ENCODE assay signal across 8 cellular contexts in genomic region chr11:66336234-66337102, GRCh38. TPM values are rescaled to one million over a fixed set of nuclear protein-coding genes. Genes with fewer than 3 reads are reported as not detected.
DNase-seq lines count a peak whose midpoint lies in the region; ATAC-seq and TF ChIP-seq lines count a peak whose summit lies in the region.

RIN1 (minus strand) TSS chr11:66336434; CDS start chr11:66336402, 32 bp downstream.

- peaks cover 15% of the 10 kb centered on the region for H3K36me3 Mint-ChIP-seq in activated CD4-positive, alpha-beta memory T cell treated with anti-CD3 and anti-CD28 coated beads for 36 hours
- H3K36me3 Mint-ChIP-seq in mesothelial cell of epicardium: peaks cover 2% of the 10 kb centered on the region
- peaks cover 37% of the 10 kb centered on the region for H3K36me3 Mint-ChIP-seq in stimulated activated memory B cell treated with anti-CD40 and anti-IgM and Interleukin-4, amounts not matched to agents 10 μg/mL and 1 μg/mL and 100 μg/mL, for 72 hours

- intact Hi-C loops in activated CD4-positive, alpha-beta memory T cell treated with anti-CD3 and anti-CD28 coated beads for 36 hours (cut with micrococcal nuclease): no loop called here

- no peak within 1 kb of the TSS for H3K4me3 ChIP-seq in HEK293 (ENCODE audit: low read depth, low read length)

- H3K9me3 ChIP-seq in HEK293 (ENCODE audit: control insufficient read depth, insufficient read depth, low read depth, low read length): no peaks in the 10 kb centered on the region

- no peaks in the 10 kb centered on the region for H3K9me3 Mint-ChIP-seq in activated CD4-positive, alpha-beta memory T cell treated with anti-CD3 and anti-CD28 coated beads for 36 hours
- no peaks in the 10 kb centered on the region for H3K9me3 Mint-ChIP-seq in mesothelial cell of epicardium
- H3K9me3 Mint-ChIP-seq in stimulated activated memory B cell treated with anti-CD40 and anti-IgM and Interleukin-4, amounts not matched to agents 10 μg/mL and 1 μg/mL and 100 μg/mL, for 72 hours: no peaks in the 10 kb centered on the region

- peak; percentile 63 for DNase-seq in NCI-H2227 (lab: John Stamatoyannopoulos, UW; ENCODE audit: unreplicated experiment)
- no peak for DNase-seq in NCI-H2227 treated with DMSO at 0.1 percent for 48 hours (lab: John Stamatoyannopoulos, UW)
- DNase-seq in NCI-H2081 (lab: John Stamatoyannopoulos, UW): peak; percentile 56 to 77
- peak; percentile 84 for DNase-seq in activated CD4-positive, alpha-beta memory T cell treated with anti-CD3 and anti-CD28 coated beads for 36 hours
- DNase-seq in epithelial cell of prostate (ENCODE audit: low read depth, low spot score): peak; percentile 90
- no peak for DNase-seq in mesothelial cell of epicardium (ENCODE audit: low spot score in 2 of 2, unreplicated experiment in 2 of 2)

- POLR2A ChIA-PET in HEK293 (lab: Yijun Ruan, JAX): interaction anchor here (0.7 to 1.9 kb wide), 6 partner anchors 8 to 47 kb away, joined by 3 to 10 read pairs (median 3); partner anchors contain the start of genes B4GAT1, BRMS1, CD248 and YIF1A
- POLR2A ChIA-PET in activated CD4-positive, alpha-beta memory T cell treated with anti-CD3 and anti-CD28 coated beads for 36 hours (lab: Charles Lee): no interaction called here

- no peak within 1 kb of the TSS for H3K27ac ChIP-seq in HEK293 (ENCODE audit: extremely low read depth, low read depth, low read length)
- H3K27ac ChIP-seq in epithelial cell of prostate: peak within 1 kb of the TSS; percentile 95

- peaks cover 0 to 42% of the 10 kb centered on the region in 2 experiments; a peak in 2 of 3 replicates for H3K36me3 ChIP-seq in HEK293 (ENCODE audit: control insufficient read depth in 2 of 2, insufficient read depth in 1 of 2, low read length in 2 of 2)

- ATAC-seq in stimulated activated memory B cell treated with anti-CD40 and anti-IgM and Interleukin-4, amounts not matched to agents 10 μg/mL and 1 μg/mL and 100 μg/mL, for 72 hours: peak; percentile 85

- peak; percentile 49; the same call in 1 of the 2 replicates for TF ChIP-seq CTCF in HEK293 (tag by site-specific recombination; IDR thresholded peaks at IDR 0.05)
- no peak for TF ChIP-seq CTCF in mesothelial cell of epicardium (IDR thresholded peaks at IDR 0.05; ENCODE audit: unreplicated experiment)

- peaks cover 22% of the 10 kb centered on the region for H3K4me1 Mint-ChIP-seq in activated CD4-positive, alpha-beta memory T cell treated with anti-CD3 and anti-CD28 coated beads for 36 hours (ENCODE audit: low read depth)
- H3K4me1 Mint-ChIP-seq in mesothelial cell of epicardium: peaks cover 15% of the 10 kb centered on the region
- peaks cover 40% of the 10 kb centered on the region for H3K4me1 Mint-ChIP-seq in stimulated activated memory B cell treated with anti-CD40 and anti-IgM and Interleukin-4, amounts not matched to agents 10 μg/mL and 1 μg/mL and 100 μg/mL, for 72 hours

- H3K4me1 ChIP-seq in HEK293 (ENCODE audit: control insufficient read depth, insufficient read depth, low read length): no peaks in the 10 kb centered on the region

- peak within 1 kb of the TSS; percentile 23 for H3K27ac Mint-ChIP-seq in activated CD4-positive, alpha-beta memory T cell treated with anti-CD3 and anti-CD28 coated beads for 36 hours
- peak within 1 kb of the TSS; percentile 94 for H3K27ac Mint-ChIP-seq in mesothelial cell of epicardium
- peak within 1 kb of the TSS; percentile 82 for H3K27ac Mint-ChIP-seq in stimulated activated memory B cell treated with anti-CD40 and anti-IgM and Interleukin-4, amounts not matched to agents 10 μg/mL and 1 μg/mL and 100 μg/mL, for 72 hours

- CTCF ChIA-PET in HEK293 (lab: Yijun Ruan, JAX): interaction anchor here (0.5 to 1.2 kb wide), 6 partner anchors 17 to 702 kb away, joined by 3 to 6 read pairs (median 4); no protein-coding TSS in a partner anchor
- CTCF ChIA-PET in activated CD4-positive, alpha-beta memory T cell treated with anti-CD3 and anti-CD28 coated beads for 36 hours (lab: Charles Lee): interaction anchor here (0.7 to 3.1 kb wide), 4 partner anchors 8 to 54 kb away, joined by 3 to 30 read pairs (median 4); partner anchors contain the start of gene BRMS1

- peak within 1 kb of the TSS; percentile 61 for H3K4me3 Mint-ChIP-seq in activated CD4-positive, alpha-beta memory T cell treated with anti-CD3 and anti-CD28 coated beads for 36 hours
- peak within 1 kb of the TSS; percentile 93 for H3K4me3 Mint-ChIP-seq in mesothelial cell of epicardium
- peak within 1 kb of the TSS; percentile 76 for H3K4me3 Mint-ChIP-seq in stimulated activated memory B cell treated with anti-CD40 and anti-IgM and Interleukin-4, amounts not matched to agents 10 μg/mL and 1 μg/mL and 100 μg/mL, for 72 hours

- no peaks in the 10 kb centered on the region for H3K27me3 Mint-ChIP-seq in activated CD4-positive, alpha-beta memory T cell treated with anti-CD3 and anti-CD28 coated beads for 36 hours
- H3K27me3 Mint-ChIP-seq in mesothelial cell of epicardium (ENCODE audit: low read depth): peaks cover 7% of the 10 kb centered on the region
- H3K27me3 Mint-ChIP-seq in stimulated activated memory B cell treated with anti-CD40 and anti-IgM and Interleukin-4, amounts not matched to agents 10 μg/mL and 1 μg/mL and 100 μg/mL, for 72 hours: peaks cover 9% of the 10 kb centered on the region

TF ChIP-seq in HEK293, 187 proteins besides CTCF, POLR2A, EP300 and RAD21 (continues in another document):
- TF ChIP-seq ZNF174 (tag by site-specific recombination; IDR thresholded peaks at IDR 0.05) (no peak), ZNF274 (IDR thresholded peaks at IDR 0.05; ENCODE audit: low read length) (no peak), ZNF274 (tag by site-specific recombination; IDR thresholded peaks at IDR 0.05; ENCODE audit: borderline replicate concordance) (no peak), ZNF561 (tag by site-specific recombination; IDR thresholded peaks at IDR 0.05; ENCODE audit: borderline replicate concordance) (no peak), ZNF335 (tag by site-specific recombination; conservative IDR thresholded peaks at IDR 0.05) (no peak), ZNF660 (tag by site-specific recombination; IDR thresholded peaks at IDR 0.05) (no peak), ZNF398 (tag by site-specific recombination; IDR thresholded peaks at IDR 0.05) (no peak), ZNF596 (tag by site-specific recombination; IDR thresholded peaks at IDR 0.05) (no peak), ZSCAN23 (tag by site-specific recombination; IDR thresholded peaks at IDR 0.05) (no peak), FEZF1 (tag by site-specific recombination; IDR thresholded peaks at IDR 0.05) (no peak), ZNF488 (tag by site-specific recombination; IDR thresholded peaks at IDR 0.05) (no peak), GLIS2 (tag by site-specific recombination; IDR thresholded peaks at IDR 0.05) (peak; percentile 41; the same call in 1 of the 2 replicates), PRDM4 (tag by site-specific recombination; IDR thresholded peaks at IDR 0.05) (no peak), ZNF585B (tag by site-specific recombination; IDR thresholded peaks at IDR 0.05) (no peak), SP7 (tag by site-specific recombination; IDR thresholded peaks at IDR 0.05) (no peak), OSR2 (tag by site-specific recombination; IDR thresholded peaks at IDR 0.05) (no peak), ZNF214 (tag by site-specific recombination; IDR thresholded peaks at IDR 0.05; ENCODE audit: borderline replicate concordance) (no peak), ZNF10 (tag by site-specific recombination; IDR thresholded peaks at IDR 0.05) (no peak), ZNF112 (tag by site-specific recombination; IDR thresholded peaks at IDR 0.05) (no peak), ZNF629 (tag by site-specific recombination; IDR thresholded peaks at IDR 0.05) (no peak)

RNA-seq across cellular contexts. Expression of gene RIN1, which starts in this region (rescaled TPM):
- 1 to 10 TPM; 1.0 to 1.6 TPM for total RNA-seq in activated CD4-positive, alpha-beta memory T cell treated with anti-CD3 and anti-CD28 coated beads for 36 hours
- total RNA-seq in mesothelial cell of epicardium: 6.7 to 7.1 TPM (median 7.0 TPM) in 3 replicates

Comparison
In these comparisons a context has a peak if more than half of its experiments do, and no peak if none do; other contexts are left out.
1. DNase-seq: peak in NCI-H2227 (single experiment), NCI-H2081 (2 of 2), activated CD4-positive, alpha-beta memory T cell treated with anti-CD3 and anti-CD28 coated beads for 36 hours (single experiment) and epithelial cell of prostate (single experiment); none in NCI-H2227 treated with DMSO at 0.1 percent for 48 hours (single experiment) and mesothelial cell of epicardium (0 of 2).
2. H3K27ac Mint-ChIP-seq: peak in every context shown above with its lines; median percentile 94 in mesothelial cell of epicardium; 82 in stimulated activated memory B cell treated with anti-CD40 and anti-IgM and Interleukin-4, amounts not matched to agents 10 μg/mL and 1 μg/mL and 100 μg/mL, for 72 hours; 23 in activated CD4-positive, alpha-beta memory T cell treated with anti-CD3 and anti-CD28 coated beads for 36 hours.
3. Peak in every context shown above with its lines, with median percentiles within 50 percentile points of each other: H3K4me3 Mint-ChIP-seq.